In genomic region chr10:133349577-133350011, GRCh38 we compare ENCODE assay signal across 23 cellular contexts. TPM values are rescaled to one million over a fixed set of nuclear protein-coding genes. Genes with fewer than 3 reads are reported as not detected.
"Had no signal": no experiment of that assay in that cellular context is flagged by ENCODE, and none has a peak within 500 bp of the region (broad histone marks: within the 10 kb centered on the region; RNA-seq: fewer than 3 reads in every experiment).

No MANE protein-coding gene starts in this region.

- H3K27me3 ChIP-seq: hepatocyte, ovary had no signal

- H2AFZ ChIP-seq: hepatocyte had no signal

- H3K4me1 ChIP-seq: gastroesophageal sphincter, upper lobe of right lung had no signal

- H3K9me3 Mint-ChIP-seq: activated T-cell treated with anti-CD3 and anti-CD28 coated beads, Interleukin-2, amount 50 U/mL, for 4 hours; stimulated activated naive CD8-positive, alpha-beta T cell treated with anti-CD3 and anti-CD28 coated beads, Interleukin-15, Interleukin-2, amounts not matched to agents 100 ng/mL and 50 ng/mL, for 24 hours; T-cell had no signal

- H3K4me3 Mint-ChIP-seq: activated CD8-positive, alpha-beta memory T cell treated with anti-CD3 and anti-CD28 coated beads, Interleukin-2, amount 10 ng/mL, durations not matched to agents 7 days and 5 days; activated naive CD8-positive, alpha-beta T cell; activated T-cell treated with anti-CD3 and anti-CD28 coated beads, Interleukin-2, amount 50 U/mL, for 4 hours; stimulated activated naive CD8-positive, alpha-beta T cell treated with anti-CD3 and anti-CD28 coated beads, Interleukin-15, Interleukin-2, amounts not matched to agents 100 ng/mL and 50 ng/mL, for 24 hours; T-cell had no signal

- H3K4me2 ChIP-seq: hepatocyte had no signal

- ATAC-seq: activated CD8-positive, alpha-beta memory T cell treated with anti-CD3 and anti-CD28 coated beads, Interleukin-2, amount 10 ng/mL, durations not matched to agents 7 days and 5 days; activated T-cell treated with anti-CD3 and anti-CD28 coated beads, Interleukin-2, amount 50 U/mL, for 4 hours; gastroesophageal sphincter; T-cell; upper lobe of right lung had no signal

- H3K27ac Mint-ChIP-seq: activated CD8-positive, alpha-beta memory T cell treated with anti-CD3 and anti-CD28 coated beads, Interleukin-2, amount 10 ng/mL, durations not matched to agents 7 days and 5 days; stimulated activated naive CD8-positive, alpha-beta T cell treated with anti-CD3 and anti-CD28 coated beads, Interleukin-15, Interleukin-2, amounts not matched to agents 100 ng/mL and 50 ng/mL, for 24 hours; T-cell had no signal

- H3K27ac ChIP-seq: gastroesophageal sphincter, hepatocyte, ovary, upper lobe of right lung had no signal

- H3K9me3 ChIP-seq: gastroesophageal sphincter, ovary, upper lobe of right lung had no signal

- H3K4me3 ChIP-seq: gastroesophageal sphincter, hepatocyte, ovary, upper lobe of right lung had no signal

- H3K36me3 ChIP-seq: ovary, upper lobe of right lung had no signal

- H3K4me1 Mint-ChIP-seq: T-cell had no signal

- DNase-seq: activated CD4-positive, alpha-beta T cell treated with anti-CD3 and anti-CD28 coated beads for 1 hour; activated CD4-positive, alpha-beta T cell treated with anti-CD3 and anti-CD28 coated beads, Interleukin-2, amount 50 U/mL, for 48 hours; activated CD8-positive, alpha-beta memory T cell treated with anti-CD3 and anti-CD28 coated beads, Interleukin-2, amount 10 ng/mL, durations not matched to agents 7 days and 5 days; activated gamma-delta T cell; activated T-cell treated with anti-CD3 and anti-CD28 coated beads, Interleukin-2, amount 50 U/mL, for 4 hours; anterior cingulate cortex; cerebellar nuclear complex; dermis blood vessel endothelial cell; kidney; ovary; stimulated activated CD4-positive, alpha-beta T cell treated with anti-CD3 and anti-CD28 coated beads, Interleukin-4, amount 100 ng/mL, for 1 hour; stimulated activated CD8-positive, alpha-beta memory T cell treated with anti-CD3 and anti-CD28 coated beads, Interleukin-4, amount 100 ng/mL, for 48 hours; T-cell; T1000; upper lobe of right lung had no signal

- H3K36me3 Mint-ChIP-seq: activated CD8-positive, alpha-beta memory T cell treated with anti-CD3 and anti-CD28 coated beads, Interleukin-2, amount 10 ng/mL, durations not matched to agents 7 days and 5 days; activated naive CD8-positive, alpha-beta T cell; T-cell had no signal

RNA-seq across cellular contexts. Expression of gene PRAP1, which starts 2.4 kb away (rescaled TPM):
- total RNA-seq: activated CD8-positive, alpha-beta memory T cell treated with anti-CD3 and anti-CD28 coated beads, Interleukin-2, amount 10 ng/mL, durations not matched to agents 7 days and 5 days; activated T-cell treated with anti-CD3 and anti-CD28 coated beads, Interleukin-2, amount 50 U/mL, for 4 hours; dermis blood vessel endothelial cell; epithelial cell of proximal tubule; gastroesophageal sphincter; lower leg skin; T-cell; temporal lobe; upper lobe of right lung had no signal
- polyA plus RNA-seq: neural cell, ovary had no signal

RNA-seq across cellular contexts. Expression of gene FUOM, which starts 8.2 kb away (rescaled TPM):
- polyA plus RNA-seq: neural cell had no signal

RNA-seq across cellular contexts. Expression of gene CALY, which starts 12.9 kb away (rescaled TPM):
- total RNA-seq: activated CD8-positive, alpha-beta memory T cell treated with anti-CD3 and anti-CD28 coated beads, Interleukin-2, amount 10 ng/mL, durations not matched to agents 7 days and 5 days; activated T-cell treated with anti-CD3 and anti-CD28 coated beads, Interleukin-2, amount 50 U/mL, for 4 hours; dermis blood vessel endothelial cell; lower leg skin; upper lobe of right lung had no signal
- polyA plus RNA-seq: ovary had no signal
